8 cellular contexts compared by ENCODE assay signal in the genomic region with DNA sequence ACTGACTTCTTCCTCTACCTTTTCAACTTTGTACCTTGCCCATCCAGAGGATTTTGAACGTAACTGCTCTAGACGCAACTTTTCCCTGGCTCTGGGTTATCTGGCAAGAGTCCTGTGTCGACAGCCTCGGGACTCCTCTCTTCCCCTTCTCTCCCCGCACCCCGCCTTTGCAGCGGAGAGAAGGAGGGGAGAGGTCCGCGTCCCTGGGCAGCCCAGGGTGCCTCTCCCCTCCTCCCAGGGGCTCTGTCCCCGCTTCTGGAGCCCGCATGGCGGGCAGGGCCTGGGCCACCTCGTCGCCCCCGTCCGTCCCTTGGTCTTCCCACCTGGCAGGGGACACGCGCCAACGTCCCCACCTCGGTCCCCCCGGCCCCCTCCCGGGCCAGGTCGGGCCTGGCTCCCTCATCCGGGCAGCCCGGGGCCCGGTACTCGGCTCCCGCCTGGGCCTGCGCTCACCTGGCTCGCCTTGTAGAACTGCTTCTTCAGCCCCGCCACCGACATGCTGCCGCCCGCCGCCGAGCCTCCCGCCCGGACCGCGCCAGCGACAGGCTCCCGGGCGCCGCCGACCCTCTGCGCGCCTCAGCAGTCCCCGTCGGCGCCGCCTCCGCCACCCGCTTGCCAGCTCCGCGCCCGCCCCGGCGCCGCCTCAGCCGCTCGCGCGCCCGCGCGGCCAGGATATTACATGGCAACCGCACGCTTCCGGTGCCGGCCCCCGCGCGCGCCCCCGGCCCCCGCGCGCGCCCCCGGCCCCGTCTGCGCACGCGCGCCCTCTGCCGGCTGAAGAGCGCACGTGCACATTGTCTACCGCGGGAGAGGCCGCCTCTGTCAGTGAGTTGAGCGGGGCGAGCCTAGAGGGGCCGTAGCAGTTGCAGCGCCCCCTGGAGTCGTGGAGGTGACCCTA. TPM values are rescaled to one million over a fixed set of nuclear protein-coding genes. Genes with fewer than 3 reads are reported as not detected.
A peak's percentile ranks its signal among the peaks of the same experiment; 100 is the strongest.
DNase-seq lines count a peak whose midpoint lies in the region; ATAC-seq and TF ChIP-seq lines count a peak whose summit lies in the region.

A gene with protein sequence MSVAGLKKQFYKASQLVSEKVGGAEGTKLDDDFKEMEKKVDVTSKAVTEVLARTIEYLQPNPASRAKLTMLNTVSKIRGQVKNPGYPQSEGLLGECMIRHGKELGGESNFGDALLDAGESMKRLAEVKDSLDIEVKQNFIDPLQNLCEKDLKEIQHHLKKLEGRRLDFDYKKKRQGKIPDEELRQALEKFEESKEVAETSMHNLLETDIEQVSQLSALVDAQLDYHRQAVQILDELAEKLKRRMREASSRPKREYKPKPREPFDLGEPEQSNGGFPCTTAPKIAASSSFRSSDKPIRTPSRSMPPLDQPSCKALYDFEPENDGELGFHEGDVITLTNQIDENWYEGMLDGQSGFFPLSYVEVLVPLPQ (minus strand): TSS at position 677 of the 898 bp plus-strand sequence. CDS start 179 bp downstream, at position 498.

- POLR2A ChIA-PET in WTC11 (lab: Charles Lee), result interaction anchor here (0.6 to 1.0 kb wide), 2 partner anchors 10 to 57 kb away, joined by 3 read pairs; a partner anchor contains a TSS

- ATAC-seq in GM18909 (IDR thresholded peaks at IDR 0.05; ENCODE audit: poor library complexity, unreplicated experiment) (peak; percentile 57), HG03159 (IDR thresholded peaks at IDR 0.05; ENCODE audit: unreplicated experiment) (peak; percentile 52), WTC11 (peak; percentile 74)

- peaks cover 36% of the 10 kb centered on the region for H3K4me1 Mint-ChIP-seq in WTC11

- peak within 1 kb of the TSS; percentile 86 to 94 for H3K4me3 ChIP-seq in cardiac fibroblast (replicated peaks in 1 of 2; ENCODE audit: low read depth in 2 of 2, low read length in 2 of 2)

- H3K4me3 Mint-ChIP-seq in WTC11, result peak within 1 kb of the TSS; percentile 96

- H3K27ac Mint-ChIP-seq in WTC11, result peak within 1 kb of the TSS; percentile 97

- DNase-seq in AG08396 (ENCODE audit: low spot score) (peak; percentile 94), NCI-H2227 (lab: John Stamatoyannopoulos, UW; ENCODE audit: unreplicated experiment) (peak; percentile 92), WTC11 (ENCODE audit: low spot score) (peak; percentile 89), cardiac fibroblast (ENCODE audit: low read depth in 2 of 2) (peak; percentile 95 to 96), iris pigment epithelial cell (ENCODE audit: low read depth) (peak; percentile 86)
- DNase-seq in stimulated activated CD4-positive, alpha-beta T cell treated with anti-CD3 and anti-CD28 coated beads, Interleukin-12 subunit alpha, Interleukin-12 subunit beta, amount 100 ng/mL, for 4 hours, result peak; percentile 92

- TF ChIP-seq CTCF in WTC11 (IDR thresholded peaks at IDR 0.05), result peak; percentile 92
- TF ChIP-seq CTCF in cardiac fibroblast (IDR thresholded peaks at IDR 0.05; ENCODE audit: low read depth, low read length), result peak; percentile 95

- CTCF ChIA-PET in WTC11 (lab: Charles Lee), result interaction anchor here (0.5 to 1.7 kb wide), 30 partner anchors 10 to 198 kb away, joined by 3 to 46 read pairs (median 4); a partner anchor contains a TSS

- H3K36me3 Mint-ChIP-seq in WTC11, result peaks cover 18% of the 10 kb centered on the region

- no peaks in the 10 kb centered on the region for H3K27me3 Mint-ChIP-seq in WTC11 (ENCODE audit: low read depth)

- H3K9me3 Mint-ChIP-seq in WTC11, result no peaks in the 10 kb centered on the region

TF ChIP-seq in WTC11, 78 proteins besides CTCF, POLR2A, EP300 and RAD21 (continues in another document):
- TF ChIP-seq NR3C1 (CRISPR knock-in tag; conservative IDR thresholded peaks at IDR 0.05; ENCODE audit: low read depth) (peak; percentile 94), ZNF317 (CRISPR knock-in tag; IDR thresholded peaks at IDR 0.05; ENCODE audit: borderline replicate concordance, low read depth) (no peak), KAT7 (CRISPR knock-in tag; IDR thresholded peaks at IDR 0.05; ENCODE audit: borderline replicate concordance) (0 out of 2 replicates have a peak, but pooled peaks have one; percentile 38), NFE2L1 (CRISPR knock-in tag; IDR thresholded peaks at IDR 0.05) (no peak), RELA (CRISPR knock-in tag; IDR thresholded peaks at IDR 0.05; ENCODE audit: borderline replicate concordance) (no peak), MYBL2 (CRISPR knock-in tag; IDR thresholded peaks at IDR 0.05) (0 out of 2 replicates have a peak, but pooled peaks have one; percentile 18), EMX1 (CRISPR knock-in tag; IDR thresholded peaks at IDR 0.05) (no peak), NFATC4 (CRISPR knock-in tag; IDR thresholded peaks at IDR 0.05) (no peak), GTF2I (CRISPR knock-in tag; conservative IDR thresholded peaks at IDR 0.05) (no peak), FOXJ3 (CRISPR knock-in tag; IDR thresholded peaks at IDR 0.05; ENCODE audit: borderline replicate concordance) (no peak), FOXK1 (CRISPR knock-in tag; IDR thresholded peaks at IDR 0.05) (peak; percentile 80), CREM (CRISPR knock-in tag; IDR thresholded peaks at IDR 0.05) (0 out of 2 replicates have a peak, but pooled peaks have one; percentile 71), TEAD1 (CRISPR knock-in tag; IDR thresholded peaks at IDR 0.05) (peak; percentile 10; the same call in 1 of the 2 replicates), SP1 (CRISPR knock-in tag; conservative IDR thresholded peaks at IDR 0.05) (peak; percentile 77), CBFB (CRISPR knock-in tag; IDR thresholded peaks at IDR 0.05; ENCODE audit: low read depth) (0 out of 2 replicates have a peak, but pooled peaks have one; percentile 61), ELF4 (CRISPR knock-in tag; IDR thresholded peaks at IDR 0.05; ENCODE audit: low read depth) (no peak)
- TF ChIP-seq, protein P1, sequence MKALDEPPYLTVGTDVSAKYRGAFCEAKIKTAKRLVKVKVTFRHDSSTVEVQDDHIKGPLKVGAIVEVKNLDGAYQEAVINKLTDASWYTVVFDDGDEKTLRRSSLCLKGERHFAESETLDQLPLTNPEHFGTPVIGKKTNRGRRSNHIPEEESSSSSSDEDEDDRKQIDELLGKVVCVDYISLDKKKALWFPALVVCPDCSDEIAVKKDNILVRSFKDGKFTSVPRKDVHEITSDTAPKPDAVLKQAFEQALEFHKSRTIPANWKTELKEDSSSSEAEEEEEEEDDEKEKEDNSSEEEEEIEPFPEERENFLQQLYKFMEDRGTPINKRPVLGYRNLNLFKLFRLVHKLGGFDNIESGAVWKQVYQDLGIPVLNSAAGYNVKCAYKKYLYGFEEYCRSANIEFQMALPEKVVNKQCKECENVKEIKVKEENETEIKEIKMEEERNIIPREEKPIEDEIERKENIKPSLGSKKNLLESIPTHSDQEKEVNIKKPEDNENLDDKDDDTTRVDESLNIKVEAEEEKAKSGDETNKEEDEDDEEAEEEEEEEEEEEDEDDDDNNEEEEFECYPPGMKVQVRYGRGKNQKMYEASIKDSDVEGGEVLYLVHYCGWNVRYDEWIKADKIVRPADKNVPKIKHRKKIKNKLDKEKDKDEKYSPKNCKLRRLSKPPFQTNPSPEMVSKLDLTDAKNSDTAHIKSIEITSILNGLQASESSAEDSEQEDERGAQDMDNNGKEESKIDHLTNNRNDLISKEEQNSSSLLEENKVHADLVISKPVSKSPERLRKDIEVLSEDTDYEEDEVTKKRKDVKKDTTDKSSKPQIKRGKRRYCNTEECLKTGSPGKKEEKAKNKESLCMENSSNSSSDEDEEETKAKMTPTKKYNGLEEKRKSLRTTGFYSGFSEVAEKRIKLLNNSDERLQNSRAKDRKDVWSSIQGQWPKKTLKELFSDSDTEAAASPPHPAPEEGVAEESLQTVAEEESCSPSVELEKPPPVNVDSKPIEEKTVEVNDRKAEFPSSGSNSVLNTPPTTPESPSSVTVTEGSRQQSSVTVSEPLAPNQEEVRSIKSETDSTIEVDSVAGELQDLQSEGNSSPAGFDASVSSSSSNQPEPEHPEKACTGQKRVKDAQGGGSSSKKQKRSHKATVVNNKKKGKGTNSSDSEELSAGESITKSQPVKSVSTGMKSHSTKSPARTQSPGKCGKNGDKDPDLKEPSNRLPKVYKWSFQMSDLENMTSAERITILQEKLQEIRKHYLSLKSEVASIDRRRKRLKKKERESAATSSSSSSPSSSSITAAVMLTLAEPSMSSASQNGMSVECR (CRISPR knock-in tag; IDR thresholded peaks at IDR 0.05; ENCODE audit: borderline replicate concordance), result peak; percentile 51; the same call in 1 of the 2 replicates
- TF ChIP-seq, protein P2, sequence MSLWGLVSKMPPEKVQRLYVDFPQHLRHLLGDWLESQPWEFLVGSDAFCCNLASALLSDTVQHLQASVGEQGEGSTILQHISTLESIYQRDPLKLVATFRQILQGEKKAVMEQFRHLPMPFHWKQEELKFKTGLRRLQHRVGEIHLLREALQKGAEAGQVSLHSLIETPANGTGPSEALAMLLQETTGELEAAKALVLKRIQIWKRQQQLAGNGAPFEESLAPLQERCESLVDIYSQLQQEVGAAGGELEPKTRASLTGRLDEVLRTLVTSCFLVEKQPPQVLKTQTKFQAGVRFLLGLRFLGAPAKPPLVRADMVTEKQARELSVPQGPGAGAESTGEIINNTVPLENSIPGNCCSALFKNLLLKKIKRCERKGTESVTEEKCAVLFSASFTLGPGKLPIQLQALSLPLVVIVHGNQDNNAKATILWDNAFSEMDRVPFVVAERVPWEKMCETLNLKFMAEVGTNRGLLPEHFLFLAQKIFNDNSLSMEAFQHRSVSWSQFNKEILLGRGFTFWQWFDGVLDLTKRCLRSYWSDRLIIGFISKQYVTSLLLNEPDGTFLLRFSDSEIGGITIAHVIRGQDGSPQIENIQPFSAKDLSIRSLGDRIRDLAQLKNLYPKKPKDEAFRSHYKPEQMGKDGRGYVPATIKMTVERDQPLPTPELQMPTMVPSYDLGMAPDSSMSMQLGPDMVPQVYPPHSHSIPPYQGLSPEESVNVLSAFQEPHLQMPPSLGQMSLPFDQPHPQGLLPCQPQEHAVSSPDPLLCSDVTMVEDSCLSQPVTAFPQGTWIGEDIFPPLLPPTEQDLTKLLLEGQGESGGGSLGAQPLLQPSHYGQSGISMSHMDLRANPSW (CRISPR knock-in tag; conservative IDR thresholded peaks at IDR 0.05; ENCODE audit: low read depth), result no peak
- TF ChIP-seq, protein P3, sequence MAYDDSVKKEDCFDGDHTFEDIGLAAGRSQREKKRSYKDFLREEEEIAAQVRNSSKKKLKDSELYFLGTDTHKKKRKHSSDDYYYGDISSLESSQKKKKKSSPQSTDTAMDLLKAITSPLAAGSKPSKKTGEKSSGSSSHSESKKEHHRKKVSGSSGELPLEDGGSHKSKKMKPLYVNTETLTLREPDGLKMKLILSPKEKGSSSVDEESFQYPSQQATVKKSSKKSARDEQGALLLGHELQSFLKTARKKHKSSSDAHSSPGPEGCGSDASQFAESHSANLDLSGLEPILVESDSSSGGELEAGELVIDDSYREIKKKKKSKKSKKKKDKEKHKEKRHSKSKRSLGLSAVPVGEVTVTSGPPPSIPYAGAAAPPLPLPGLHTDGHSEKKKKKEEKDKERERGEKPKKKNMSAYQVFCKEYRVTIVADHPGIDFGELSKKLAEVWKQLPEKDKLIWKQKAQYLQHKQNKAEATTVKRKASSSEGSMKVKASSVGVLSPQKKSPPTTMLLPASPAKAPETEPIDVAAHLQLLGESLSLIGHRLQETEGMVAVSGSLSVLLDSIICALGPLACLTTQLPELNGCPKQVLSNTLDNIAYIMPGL (CRISPR knock-in tag; IDR thresholded peaks at IDR 0.05), result peak; percentile 62

RNA-seq across cellular contexts. Expression of the gene that starts here (rescaled TPM):
- 89.4 to 109 TPM (median 89.7 TPM) in 3 replicates for total RNA-seq in WTC11 (2021)

Comparison
In these comparisons a context has a peak if more than half of its experiments do, and no peak if none do; other contexts are left out.
1. Peak in every context shown above with its lines: DNase-seq, ATAC-seq and H3K4me3 ChIP-seq.